Comparison of ENCODE assay signal across 1 cellular context in genomic region chr12:57744777-57745484, GRCh38.
A peak's percentile ranks its signal among the peaks of the same experiment; 100 is the strongest.
TF ChIP-seq lines count a peak whose summit lies in the region.

A gene with protein sequence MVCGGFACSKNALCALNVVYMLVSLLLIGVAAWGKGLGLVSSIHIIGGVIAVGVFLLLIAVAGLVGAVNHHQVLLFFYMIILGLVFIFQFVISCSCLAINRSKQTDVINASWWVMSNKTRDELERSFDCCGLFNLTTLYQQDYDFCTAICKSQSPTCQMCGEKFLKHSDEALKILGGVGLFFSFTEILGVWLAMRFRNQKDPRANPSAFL (plus strand): TSS chr12:57745039. CDS start chr12:57745155, 116 bp downstream.

TF ChIP-seq in HepG2, 621 proteins besides CTCF, POLR2A, EP300 and RAD21 (continued from another document and continues in another):
- TF ChIP-seq CCDC6 (CRISPR knock-in tag; IDR thresholded peaks at IDR 0.05) (no peak), RBAK (CRISPR knock-in tag; IDR thresholded peaks at IDR 0.05) (no peak), SMAD1 (CRISPR knock-in tag; IDR thresholded peaks at IDR 0.05; ENCODE audit: borderline replicate concordance, low read depth) (no peak), NONO (IDR thresholded peaks at IDR 0.05) (no peak), NONO (CRISPR knock-in tag; conservative IDR thresholded peaks at IDR 0.05) (no peak; the same call in 1 of the 2 replicates), DNMT1 (CRISPR knock-in tag; IDR thresholded peaks at IDR 0.05) (no peak), ZNF740 (CRISPR knock-in tag; IDR thresholded peaks at IDR 0.05) (no peak), NBN (conservative IDR thresholded peaks at IDR 0.05) (no peak), ZNF660 (CRISPR knock-in tag; IDR thresholded peaks at IDR 0.05; ENCODE audit: borderline replicate concordance, low read depth) (no peak), ZNF782 (CRISPR knock-in tag; IDR thresholded peaks at IDR 0.05; ENCODE audit: borderline replicate concordance) (no peak), ZBTB25 (CRISPR knock-in tag; IDR thresholded peaks at IDR 0.05) (no peak), ZNF562 (CRISPR knock-in tag; IDR thresholded peaks at IDR 0.05; ENCODE audit: borderline replicate concordance) (no peak), TRIM22 (IDR thresholded peaks at IDR 0.05) (no peak), LCORL (IDR thresholded peaks at IDR 0.05) (no peak), LCORL (CRISPR knock-in tag; IDR thresholded peaks at IDR 0.05) (no peak), JARID2 (CRISPR knock-in tag; IDR thresholded peaks at IDR 0.05; ENCODE audit: insufficient replicate concordance) (no peak), ZNF232 (CRISPR knock-in tag; IDR thresholded peaks at IDR 0.05; ENCODE audit: borderline replicate concordance) (no peak), AGO2 (optimal IDR thresholded peaks at IDR 0.05; ENCODE audit: low read depth, low read length) (peak; percentile 81), ZFP91 (CRISPR knock-in tag; IDR thresholded peaks at IDR 0.05; ENCODE audit: borderline replicate concordance) (peak; percentile 100), ZNF784 (CRISPR knock-in tag; IDR thresholded peaks at IDR 0.05; ENCODE audit: borderline replicate concordance) (no peak), HNRNPUL1 (IDR thresholded peaks at IDR 0.05; ENCODE audit: low read depth, low read length) (no peak), ELF3 (CRISPR knock-in tag; IDR thresholded peaks at IDR 0.05) (no peak), MED13 (CRISPR knock-in tag; IDR thresholded peaks at IDR 0.05) (no peak), ZNF598 (CRISPR knock-in tag; IDR thresholded peaks at IDR 0.05; ENCODE audit: borderline replicate concordance) (no peak), SMYD3 (CRISPR knock-in tag; IDR thresholded peaks at IDR 0.05) (no peak), SP5 (CRISPR knock-in tag; IDR thresholded peaks at IDR 0.05; ENCODE audit: borderline replicate concordance, low read depth) (no peak), TFE3 (CRISPR knock-in tag; IDR thresholded peaks at IDR 0.05) (0 out of 2 replicates have a peak, but pooled peaks have one; percentile 12), ZNF207 (IDR thresholded peaks at IDR 0.05; ENCODE audit: borderline replicate concordance) (no peak), AKNA (CRISPR knock-in tag; IDR thresholded peaks at IDR 0.05; ENCODE audit: borderline replicate concordance) (no peak), ZFP36 (IDR thresholded peaks at IDR 0.05; ENCODE audit: borderline replicate concordance, low read depth, low read length, partially characterized antibody) (no peak), SOX5 (CRISPR knock-in tag; IDR thresholded peaks at IDR 0.05; ENCODE audit: borderline replicate concordance) (peak; percentile 13; the same call in 1 of the 2 replicates), NFKB2 (CRISPR knock-in tag; IDR thresholded peaks at IDR 0.05; ENCODE audit: borderline replicate concordance) (no peak), JUND (CRISPR knock-in tag; IDR thresholded peaks at IDR 0.05) (no peak; the same call in 1 of the 2 replicates), XRCC5 (optimal IDR thresholded peaks at IDR 0.05; ENCODE audit: low read length) (peak; percentile 18)
- TF ChIP-seq, protein P1, sequence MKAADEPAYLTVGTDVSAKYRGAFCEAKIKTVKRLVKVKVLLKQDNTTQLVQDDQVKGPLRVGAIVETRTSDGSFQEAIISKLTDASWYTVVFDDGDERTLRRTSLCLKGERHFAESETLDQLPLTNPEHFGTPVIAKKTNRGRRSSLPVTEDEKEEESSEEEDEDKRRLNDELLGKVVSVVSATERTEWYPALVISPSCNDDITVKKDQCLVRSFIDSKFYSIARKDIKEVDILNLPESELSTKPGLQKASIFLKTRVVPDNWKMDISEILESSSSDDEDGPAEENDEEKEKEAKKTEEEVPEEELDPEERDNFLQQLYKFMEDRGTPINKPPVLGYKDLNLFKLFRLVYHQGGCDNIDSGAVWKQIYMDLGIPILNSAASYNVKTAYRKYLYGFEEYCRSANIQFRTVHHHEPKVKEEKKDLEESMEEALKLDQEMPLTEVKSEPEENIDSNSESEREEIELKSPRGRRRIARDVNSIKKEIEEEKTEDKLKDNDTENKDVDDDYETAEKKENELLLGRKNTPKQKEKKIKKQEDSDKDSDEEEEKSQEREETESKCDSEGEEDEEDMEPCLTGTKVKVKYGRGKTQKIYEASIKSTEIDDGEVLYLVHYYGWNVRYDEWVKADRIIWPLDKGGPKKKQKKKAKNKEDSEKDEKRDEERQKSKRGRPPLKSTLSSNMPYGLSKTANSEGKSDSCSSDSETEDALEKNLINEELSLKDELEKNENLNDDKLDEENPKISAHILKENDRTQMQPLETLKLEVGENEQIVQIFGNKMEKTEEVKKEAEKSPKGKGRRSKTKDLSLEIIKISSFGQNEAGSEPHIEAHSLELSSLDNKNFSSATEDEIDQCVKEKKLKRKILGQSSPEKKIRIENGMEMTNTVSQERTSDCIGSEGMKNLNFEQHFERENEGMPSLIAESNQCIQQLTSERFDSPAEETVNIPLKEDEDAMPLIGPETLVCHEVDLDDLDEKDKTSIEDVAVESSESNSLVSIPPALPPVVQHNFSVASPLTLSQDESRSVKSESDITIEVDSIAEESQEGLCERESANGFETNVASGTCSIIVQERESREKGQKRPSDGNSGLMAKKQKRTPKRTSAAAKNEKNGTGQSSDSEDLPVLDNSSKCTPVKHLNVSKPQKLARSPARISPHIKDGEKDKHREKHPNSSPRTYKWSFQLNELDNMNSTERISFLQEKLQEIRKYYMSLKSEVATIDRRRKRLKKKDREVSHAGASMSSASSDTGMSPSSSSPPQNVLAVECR (CRISPR knock-in tag; IDR thresholded peaks at IDR 0.05; ENCODE audit: borderline replicate concordance), result no peak; the same call in 1 of the 2 replicates
- TF ChIP-seq, protein P2, sequence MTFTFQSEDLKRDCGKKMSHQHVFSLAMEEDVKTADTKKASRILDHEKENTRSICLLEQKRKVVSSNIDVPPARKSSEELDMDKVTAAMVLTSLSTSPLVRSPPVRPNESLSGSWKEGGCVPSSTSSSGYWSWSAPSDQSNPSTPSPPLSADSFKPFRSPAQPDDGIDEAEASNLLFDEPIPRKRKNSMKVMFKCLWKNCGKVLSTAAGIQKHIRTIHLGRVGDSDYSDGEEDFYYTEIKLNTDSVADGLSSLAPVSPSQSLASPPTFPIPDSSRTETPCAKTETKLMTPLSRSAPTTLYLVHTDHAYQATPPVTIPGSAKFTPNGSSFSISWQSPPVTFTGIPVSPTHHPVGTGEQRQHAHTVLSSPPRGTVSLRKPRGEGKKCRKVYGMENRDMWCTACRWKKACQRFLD (CRISPR knock-in tag; IDR thresholded peaks at IDR 0.05; ENCODE audit: borderline replicate concordance), result no peak
- TF ChIP-seq, protein P3, sequence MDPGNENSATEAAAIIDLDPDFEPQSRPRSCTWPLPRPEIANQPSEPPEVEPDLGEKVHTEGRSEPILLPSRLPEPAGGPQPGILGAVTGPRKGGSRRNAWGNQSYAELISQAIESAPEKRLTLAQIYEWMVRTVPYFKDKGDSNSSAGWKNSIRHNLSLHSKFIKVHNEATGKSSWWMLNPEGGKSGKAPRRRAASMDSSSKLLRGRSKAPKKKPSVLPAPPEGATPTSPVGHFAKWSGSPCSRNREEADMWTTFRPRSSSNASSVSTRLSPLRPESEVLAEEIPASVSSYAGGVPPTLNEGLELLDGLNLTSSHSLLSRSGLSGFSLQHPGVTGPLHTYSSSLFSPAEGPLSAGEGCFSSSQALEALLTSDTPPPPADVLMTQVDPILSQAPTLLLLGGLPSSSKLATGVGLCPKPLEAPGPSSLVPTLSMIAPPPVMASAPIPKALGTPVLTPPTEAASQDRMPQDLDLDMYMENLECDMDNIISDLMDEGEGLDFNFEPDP (CRISPR knock-in tag; conservative IDR thresholded peaks at IDR 0.05), result no peak
- TF ChIP-seq, protein P4, sequence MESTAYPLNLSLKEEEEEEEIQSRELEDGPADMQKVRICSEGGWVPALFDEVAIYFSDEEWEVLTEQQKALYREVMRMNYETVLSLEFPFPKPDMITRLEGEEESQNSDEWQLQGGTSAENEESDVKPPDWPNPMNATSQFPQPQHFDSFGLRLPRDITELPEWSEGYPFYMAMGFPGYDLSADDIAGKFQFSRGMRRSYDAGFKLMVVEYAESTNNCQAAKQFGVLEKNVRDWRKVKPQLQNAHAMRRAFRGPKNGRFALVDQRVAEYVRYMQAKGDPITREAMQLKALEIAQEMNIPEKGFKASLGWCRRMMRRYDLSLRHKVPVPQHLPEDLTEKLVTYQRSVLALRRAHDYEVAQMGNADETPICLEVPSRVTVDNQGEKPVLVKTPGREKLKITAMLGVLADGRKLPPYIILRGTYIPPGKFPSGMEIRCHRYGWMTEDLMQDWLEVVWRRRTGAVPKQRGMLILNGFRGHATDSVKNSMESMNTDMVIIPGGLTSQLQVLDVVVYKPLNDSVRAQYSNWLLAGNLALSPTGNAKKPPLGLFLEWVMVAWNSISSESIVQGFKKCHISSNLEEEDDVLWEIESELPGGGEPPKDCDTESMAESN (CRISPR knock-in tag; conservative IDR thresholded peaks at IDR 0.05), result no peak
